33 cellular contexts compared by ENCODE assay signal in the genomic region with DNA sequence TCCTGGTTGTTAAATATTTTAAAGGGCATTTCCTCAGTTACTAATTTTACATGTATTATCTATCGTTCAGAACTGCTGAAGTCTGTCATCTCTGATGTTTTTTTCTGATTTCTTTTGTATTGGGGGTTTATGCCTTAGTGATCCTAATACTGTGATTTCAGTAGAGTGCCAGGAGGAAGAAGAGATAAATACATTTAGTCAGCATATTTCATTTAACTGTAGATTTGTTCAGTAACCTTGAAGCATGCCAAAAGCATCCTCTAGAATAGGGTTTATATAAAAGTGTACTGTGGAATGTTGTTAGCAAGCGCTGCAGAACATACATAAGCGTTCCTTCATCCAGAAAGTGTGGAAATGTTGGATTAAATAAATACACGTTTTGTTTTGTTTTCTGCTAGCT.
DNase-seq lines count a peak whose midpoint lies in the region; ATAC-seq, FAIRE-seq and TF ChIP-seq lines count a peak whose summit lies in the region.
"Had no signal": no experiment of that assay in that cellular context is flagged by ENCODE, and none has a peak within 500 bp of the region (broad histone marks: within the 10 kb centered on the region; RNA-seq: fewer than 3 reads in every experiment).

No MANE protein-coding gene starts in this region.

- no peak overlapping the region for H4K5ac ChIP-seq in IMR-90 (ENCODE audit: low read depth, low read length)

- no peak overlapping the region for H3K27ac ChIP-seq in HepG2 (ENCODE audit: extremely low read length, insufficient read depth, low read length)
- H3K27ac ChIP-seq in right lobe of liver, result no peak overlapping the region
- H3K27ac ChIP-seq in A549, result no peak overlapping the region
- H3K27ac ChIP-seq in IMR-90 (ENCODE audit: insufficient read depth, low read length), result no peak overlapping the region
- H3K27ac ChIP-seq in K562 (ENCODE audit: extremely low read depth, low read depth, low read length), result no peak overlapping the region
- H3K27ac ChIP-seq: 22Rv1; BLaER1; BLaER1 treated with 17β-estradiol and CSF1 and Interleukin-3, amounts not matched to agents 10 nM and 100 nM; C4-2B had no signal

- H3K4me2 ChIP-seq in HepG2 (ENCODE audit: low read depth, low read length), result no peak overlapping the region
- H3K4me2 ChIP-seq in A549, result peak overlapping the region; percentile 17; the same call in 1 of the 3 replicates
- no peak overlapping the region for H3K4me2 ChIP-seq in IMR-90 (ENCODE audit: low read depth, low read length)
- H3K4me2 ChIP-seq in K562 (ENCODE audit: insufficient read depth, low read length), result no peak overlapping the region
- H3K4me2 ChIP-seq: BLaER1; BLaER1 treated with 17β-estradiol and CSF1 and Interleukin-3, amounts not matched to agents 10 nM and 100 nM had no signal

- POLR2A ChIA-PET in HepG2 (lab: Yijun Ruan, JAX) (no interaction called here), A549 (lab: Yijun Ruan, JAX) (no interaction called here), IMR-90 (lab: Charles Lee; ENCODE audit: unreplicated experiment) (no interaction called here), K562 (lab: Yijun Ruan, JAX) (no interaction called here)

- H4K20me1 ChIP-seq in HepG2 (ENCODE audit: insufficient read depth, low read length) (no peaks in the 10 kb centered on the region), IMR-90 (ENCODE audit: insufficient read depth, low read length) (no peaks in the 10 kb centered on the region), K562 (replicated peaks; ENCODE audit: control insufficient read depth, insufficient read depth, low read length) (no peaks in the 10 kb centered on the region)
- H4K20me1 ChIP-seq: BLaER1; BLaER1 treated with 17β-estradiol and CSF1 and Interleukin-3, amounts not matched to agents 10 nM and 100 nM had no signal

- no peak overlapping the region for H2AK9ac ChIP-seq in IMR-90 (replicated peaks; ENCODE audit: low read depth, low read length, poor library complexity)

- H2BK5ac ChIP-seq in IMR-90 (ENCODE audit: low read depth, low read length, poor library complexity, severe bottlenecking), result no peak overlapping the region

- H2BK20ac ChIP-seq in IMR-90 (ENCODE audit: low read depth, low read length), result no peak overlapping the region

- H3K9me1 ChIP-seq in IMR-90 (ENCODE audit: insufficient read depth, low read length) (no peaks in the 10 kb centered on the region), K562 (ENCODE audit: control insufficient read depth, insufficient read depth, low read length) (no peaks in the 10 kb centered on the region)

- no peak for TF ChIP-seq POLR2A in HepG2 (IDR thresholded peaks at IDR 0.05; ENCODE audit: insufficient read depth in 1 of 2, low read depth in 2 of 2, low read length in 2 of 2)
- TF ChIP-seq POLR2A in right lobe of liver (IDR thresholded peaks at IDR 0.05), result no peak
- no peak for TF ChIP-seq POLR2A in A549 (IDR thresholded peaks at IDR 0.05; ENCODE audit: low read length)
- no peak for TF ChIP-seq POLR2A in IMR-90 (IDR thresholded peaks at IDR 0.05; ENCODE audit: low read depth, low read length)
- no peak for TF ChIP-seq POLR2A in K562 (conservative IDR thresholded peaks at IDR 0.05)

- no peak overlapping the region for H3K14ac ChIP-seq in IMR-90 (replicated peaks; ENCODE audit: low read depth, low read length)

- BruUV-seq in HepG2 (replicated peaks; lab: Mats Ljungman, UMichigan) (no TSS peak), IMR-90 (replicated peaks; lab: Mats Ljungman, UMichigan) (no TSS peak), K562 (replicated peaks; lab: Mats Ljungman, UMichigan) (no TSS peak)

- in situ Hi-C loops in HepG2 (cut with HindIII; ENCODE audit: extremely low pct_ligation_motif_present, low pct_unique_long_range_greater_than_20kb) (no loop called here), IMR-90 (cut with MboI; ENCODE audit: low sequenced_read_pairs) (no loop called here), K562 (cut with MboI) (no loop called here)

- H2BK120ac ChIP-seq in IMR-90 (ENCODE audit: low read depth, low read length), result no peak overlapping the region

- no peak overlapping the region for H2BK15ac ChIP-seq in IMR-90 (ENCODE audit: low read depth, low read length)

- 0% methylated on average over 4 of the region's 4 CpGs for WGBS in HepG2 (ENCODE audit: low lambda C conversion rate)
- 55% methylated on average over 4 of the region's 4 CpGs for WGBS in right lobe of liver (ENCODE audit: insufficient coverage, low coverage, low lambda C conversion rate, missing lambda C conversion rate)
- WGBS in A549 (ENCODE audit: missing lambda C conversion rate), result 53% methylated on average over 4 of the region's 4 CpGs
- no CpG with 5 or more reads among the region's 4 CpGs for WGBS in IMR-90 (ENCODE audit: extremely low coverage in 2 of 2, insufficient read length in 1 of 2), 2 experiments
- WGBS in K562 (ENCODE audit: insufficient coverage, low coverage, missing lambda C conversion rate), result 3% methylated on average over 4 of the region's 4 CpGs

- no peak for FAIRE-seq in HepG2 (lab: Jason Lieb, UNC)
- no peak for FAIRE-seq in A549 (lab: Jason Lieb, UNC)
- FAIRE-seq in K562 (lab: Jason Lieb, UNC), result no peak
- FAIRE-seq: A204.1, D721Med had no signal

- H3K18ac ChIP-seq in IMR-90 (ENCODE audit: low read depth, low read length), result no peak overlapping the region

- DNase-seq in HepG2 (ENCODE audit: low spot score) (no peak), right lobe of liver (no peak), A549 (ENCODE audit: low read depth in 1 of 2, low spot score in 1 of 2) (no peak), IMR-90 (no peak), K562 (ENCODE audit: extremely low read depth in 1 of 4, low spot score in 3 of 4) (no peak), NCI-H1092 treated with DMSO at 0.1 percent for 48 hours (lab: John Stamatoyannopoulos, UW) (no peak)
- DNase-seq: 8988T; AML-193; BE2C; C1 segment of cervical spinal cord; Caco-2; Calu3; CD4-positive, alpha-beta memory T cell; CD4-positive, alpha-beta T cell; CD4-positive, CD25-positive, alpha-beta regulatory T cell; CD8-positive, alpha-beta memory T cell; CD8-positive, alpha-beta T cell; COR-L47; DMS 273 treated with DMSO at 0.1 percent for 48 hours; DMS153; DMS53; DMS79; DMS79 treated with DMSO at 0.1 percent for 48 hours; DND-41; EL had no signal

- no peak overlapping the region for H3K9ac ChIP-seq in HepG2 (ENCODE audit: insufficient read depth, low read depth, low read length)
- H3K9ac ChIP-seq in IMR-90 (ENCODE audit: low read depth, low read length), result no peak overlapping the region
- H3K9ac ChIP-seq in K562 (ENCODE audit: insufficient read depth in 1 of 2, low read depth in 2 of 2, low read length in 2 of 2), result no peak overlapping the region
- H3K9ac ChIP-seq: BLaER1; BLaER1 treated with 17β-estradiol and CSF1 and Interleukin-3, amounts not matched to agents 10 nM and 100 nM had no signal

- no peak overlapping the region for H3K4ac ChIP-seq in IMR-90 (ENCODE audit: low read depth, low read length)

- no peak overlapping the region for H2AK5ac ChIP-seq in IMR-90 (ENCODE audit: low read depth, low read length)

- H3K9me3 ChIP-seq in HepG2 (ENCODE audit: low read length), result 0 out of 2 replicates have a peak, but pooled peaks cover 6% of the 10 kb centered on the region
- no peaks in the 10 kb centered on the region for H3K9me3 ChIP-seq in right lobe of liver
- H3K9me3 ChIP-seq in A549, result no peaks in the 10 kb centered on the region
- H3K9me3 ChIP-seq in IMR-90 (ENCODE audit: control insufficient read depth, insufficient read depth, low read length), result no peaks in the 10 kb centered on the region
- H3K9me3 ChIP-seq in K562 (replicated peaks; ENCODE audit: control insufficient read depth, insufficient read depth, low read depth, low read length), result no peaks in the 10 kb centered on the region
- H3K9me3 ChIP-seq: BE2C; BLaER1; BLaER1 treated with 17β-estradiol and CSF1 and Interleukin-3, amounts not matched to agents 10 nM and 100 nM; Caco-2 had no signal

- CTCF ChIA-PET in HepG2 (lab: Yijun Ruan, JAX; ENCODE audit: low intra/inter-chr PET ratio, low total read pairs), result no interaction called here
- CTCF ChIA-PET in A549 (lab: Yijun Ruan, JAX), result no interaction called here
- CTCF ChIA-PET in IMR-90 (lab: Yijun Ruan, JAX), result no interaction called here
- CTCF ChIA-PET in K562 (lab: Yijun Ruan, JAX; ENCODE audit: low intra/inter-chr PET ratio), result no interaction called here

- no peak overlapping the region for H4K91ac ChIP-seq in IMR-90 (ENCODE audit: insufficient read depth, low read depth, low read length)

- TF ChIP-seq CTCF in HepG2 (CRISPR knock-in tag; IDR thresholded peaks at IDR 0.05) (no peak), right lobe of liver (IDR thresholded peaks at IDR 0.05) (no peak), A549 (IDR thresholded peaks at IDR 0.05) (no peak), IMR-90 (conservative IDR thresholded peaks at IDR 0.05; ENCODE audit: low read depth, low read length) (no peak), K562 (IDR thresholded peaks at IDR 0.05 in 2 of 3, conservative IDR thresholded peaks at IDR 0.05 in 1 of 3; ENCODE audit: insufficient read depth in 2 of 3, low read depth in 1 of 3, low read length in 3 of 3) (no peak)

- H3K79me2 ChIP-seq in HepG2 (ENCODE audit: insufficient read depth, low read length), result no peaks in the 10 kb centered on the region
- H3K79me2 ChIP-seq in K562 (ENCODE audit: control insufficient read depth, insufficient read depth, low read length), result no peaks in the 10 kb centered on the region

- dilution Hi-C loops in IMR-90 (cut with HindIII; ENCODE audit: low sequenced_read_pairs, unreplicated experiment), result no loop called here

- H3K23ac ChIP-seq in IMR-90 (ENCODE audit: low read depth, low read length), result no peak overlapping the region

- TF ChIP-seq RAD21 in HepG2 (CRISPR knock-in tag; IDR thresholded peaks at IDR 0.05), result no peak
- TF ChIP-seq RAD21 in A549 (conservative IDR thresholded peaks at IDR 0.05 in 1 of 2, IDR thresholded peaks at IDR 0.05 in 1 of 2), result no peak
- no peak for TF ChIP-seq RAD21 in IMR-90 (IDR thresholded peaks at IDR 0.05; ENCODE audit: low read length)
- no peak for TF ChIP-seq RAD21 in K562 (CRISPR knock-in tag; conservative IDR thresholded peaks at IDR 0.05 in 1 of 2, IDR thresholded peaks at IDR 0.05 in 1 of 2)

- ATAC-seq in HepG2, result no peak
- no peak for ATAC-seq in right lobe of liver
- no peak for ATAC-seq in A549
- ATAC-seq in IMR-90 (ENCODE audit: low read depth), result no peak
- no peak for ATAC-seq in K562
- no peak for ATAC-seq in HG02840 (IDR thresholded peaks at IDR 0.05; ENCODE audit: low FRiP score, unreplicated experiment)
- ATAC-seq in HG02884 (IDR thresholded peaks at IDR 0.05; ENCODE audit: unreplicated experiment), result no peak
- ATAC-seq: CD8-positive, alpha-beta T cell had no signal

- no peaks in the 10 kb centered on the region for H3K79me1 ChIP-seq in IMR-90 (ENCODE audit: low read depth in 1 of 2, low read length in 2 of 2)

- H3K4me1 ChIP-seq in HepG2 (ENCODE audit: insufficient read depth, low read length) (no peaks in the 10 kb centered on the region), right lobe of liver (no peaks in the 10 kb centered on the region), A549 (peaks cover 13% of the 10 kb centered on the region; the same call in 2 of the 3 replicates), IMR-90 (ENCODE audit: control insufficient read depth, insufficient read depth, low read length) (peaks cover under 1% of the 10 kb centered on the region; the same call in 1 of the 2 replicates), K562 (replicated peaks in 1 of 2; ENCODE audit: control insufficient read depth in 2 of 2, insufficient read depth in 2 of 2, low read length in 2 of 2) (no peaks in the 10 kb centered on the region)
- H3K4me1 ChIP-seq: BE2C, BLaER1, Caco-2 had no signal

- no peak for TF ChIP-seq EP300 in HepG2 (IDR thresholded peaks at IDR 0.05; ENCODE audit: low read depth in 2 of 2, low read length in 2 of 2)
- TF ChIP-seq EP300 in HepG2 (CRISPR knock-in tag; IDR thresholded peaks at IDR 0.05; ENCODE audit: borderline replicate concordance), result no peak
- no peak for TF ChIP-seq EP300 in A549 (IDR thresholded peaks at IDR 0.05)
- TF ChIP-seq EP300 in K562 (IDR thresholded peaks at IDR 0.05; ENCODE audit: low read length), result no peak

- intact Hi-C loops in HepG2 (cut with micrococcal nuclease; ENCODE audit: unreplicated experiment) (no loop called here), right lobe of liver (cut with DNase I) (no loop called here), IMR-90 (cut with micrococcal nuclease) (no loop called here), K562 (cut with micrococcal nuclease) (no loop called here)

- H3K36me3 ChIP-seq in HepG2 (replicated peaks in 1 of 2; ENCODE audit: control insufficient read depth in 1 of 2, insufficient read depth in 2 of 2, low read length in 2 of 2) (no peaks in the 10 kb centered on the region), right lobe of liver (no peaks in the 10 kb centered on the region), IMR-90 (ENCODE audit: control insufficient read depth, insufficient read depth, low read length) (no peaks in the 10 kb centered on the region), K562 (ENCODE audit: control insufficient read depth, insufficient read depth, low read length) (no peaks in the 10 kb centered on the region)
- H3K36me3 ChIP-seq: BE2C; BLaER1; BLaER1 treated with 17β-estradiol and CSF1 and Interleukin-3, amounts not matched to agents 10 nM and 100 nM had no signal

- no peak overlapping the region for H3K4me3 ChIP-seq in HepG2 (replicated peaks in 1 of 3; ENCODE audit: insufficient read depth in 1 of 3, low read depth in 2 of 3, low read length in 3 of 3)
- no peak overlapping the region for H3K4me3 ChIP-seq in right lobe of liver
- H3K4me3 ChIP-seq in A549, result no peak overlapping the region
- H3K4me3 ChIP-seq in IMR-90 (ENCODE audit: insufficient read depth, low read depth, low read length), result no peak overlapping the region
- no peak overlapping the region for H3K4me3 ChIP-seq in K562
- H3K4me3 ChIP-seq: BLaER1; BLaER1 treated with 17β-estradiol and CSF1 and Interleukin-3, amounts not matched to agents 10 nM and 100 nM had no signal

- H2AFZ ChIP-seq in HepG2 (ENCODE audit: low read length), result no peak overlapping the region
- H2AFZ ChIP-seq in IMR-90 (replicated peaks; ENCODE audit: low read length, poor library complexity), result no peak overlapping the region
- no peak overlapping the region for H2AFZ ChIP-seq in K562 (ENCODE audit: low read depth, low read length)

- no peak overlapping the region for H3K56ac ChIP-seq in IMR-90 (ENCODE audit: extremely low read depth, insufficient read depth, low read length)

- no peaks in the 10 kb centered on the region for H3K27me3 ChIP-seq in HepG2 (ENCODE audit: control insufficient read depth in 1 of 2, insufficient read depth in 2 of 2, low read length in 2 of 2)
- no peaks in the 10 kb centered on the region for H3K27me3 ChIP-seq in right lobe of liver
- no peaks in the 10 kb centered on the region for H3K27me3 ChIP-seq in IMR-90 (ENCODE audit: control insufficient read depth, insufficient read depth, low read length)
- H3K27me3 ChIP-seq in K562 (ENCODE audit: control insufficient read depth in 2 of 2, insufficient read depth in 2 of 2, low read length in 2 of 2), result no peaks in the 10 kb centered on the region
- H3K27me3 ChIP-seq: BE2C; BLaER1; BLaER1 treated with 17β-estradiol and CSF1 and Interleukin-3, amounts not matched to agents 10 nM and 100 nM had no signal

- no peak overlapping the region for H4K8ac ChIP-seq in IMR-90 (ENCODE audit: low read depth in 2 of 2, low read length in 2 of 2)

Comparison
In these comparisons a context has a peak if more than half of its experiments do, and no peak if none do; other contexts are left out.
1. Of the 241 proteins assayed by ChIP-seq in both HepG2 and K562: peak only in HepG2: MAFF and MAFK; only in K562: none; in both: none; in neither: 239.